1 cellular context compared by ENCODE assay signal in the genomic region with DNA sequence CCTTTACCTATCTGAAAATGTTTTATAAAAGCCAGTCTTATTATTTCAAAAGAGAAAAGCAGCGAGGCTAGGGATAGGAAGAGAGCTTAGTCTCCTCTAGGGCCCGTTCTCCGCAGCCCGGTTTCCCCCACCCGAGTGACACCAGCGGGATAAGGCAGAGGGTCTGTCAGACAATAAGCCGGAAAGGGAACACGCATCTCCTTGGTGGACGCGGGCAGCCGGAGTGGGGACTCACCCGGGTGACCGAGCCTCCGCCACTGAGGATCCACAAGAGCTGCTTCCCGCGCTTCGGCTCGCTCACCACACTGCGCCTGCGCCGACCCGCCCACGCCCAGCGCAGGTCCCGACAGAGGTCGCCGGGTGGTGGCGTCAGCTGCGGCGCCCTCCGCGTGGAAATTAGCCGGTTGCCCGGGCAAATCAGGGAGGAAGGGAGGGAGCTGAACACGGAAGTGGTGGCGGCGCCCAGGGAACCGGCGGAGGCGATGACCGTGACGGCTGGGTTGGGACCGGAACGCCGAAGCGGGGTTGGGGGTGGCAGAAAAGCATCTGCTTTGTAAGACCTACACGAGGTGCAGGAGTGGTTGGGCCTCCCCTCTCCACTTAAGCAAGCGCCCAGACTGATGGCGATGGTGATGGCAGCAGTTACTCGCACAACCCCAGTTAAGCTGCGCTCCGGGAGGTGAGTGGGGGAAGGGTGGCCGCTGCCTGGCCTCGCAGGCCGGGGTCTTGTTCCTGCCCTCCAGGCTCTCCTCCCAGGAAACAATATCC.
TF ChIP-seq lines count a peak whose summit lies in the region.

A gene with protein sequence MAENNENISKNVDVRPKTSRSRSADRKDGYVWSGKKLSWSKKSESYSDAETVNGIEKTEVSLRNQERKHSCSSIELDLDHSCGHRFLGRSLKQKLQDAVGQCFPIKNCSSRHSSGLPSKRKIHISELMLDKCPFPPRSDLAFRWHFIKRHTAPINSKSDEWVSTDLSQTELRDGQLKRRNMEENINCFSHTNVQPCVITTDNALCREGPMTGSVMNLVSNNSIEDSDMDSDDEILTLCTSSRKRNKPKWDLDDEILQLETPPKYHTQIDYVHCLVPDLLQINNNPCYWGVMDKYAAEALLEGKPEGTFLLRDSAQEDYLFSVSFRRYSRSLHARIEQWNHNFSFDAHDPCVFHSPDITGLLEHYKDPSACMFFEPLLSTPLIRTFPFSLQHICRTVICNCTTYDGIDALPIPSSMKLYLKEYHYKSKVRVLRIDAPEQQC (plus strand): TSS at position 444 of the 768 bp plus-strand sequence. CDS start 15,806 bp downstream, outside the sequence.
A gene with protein sequence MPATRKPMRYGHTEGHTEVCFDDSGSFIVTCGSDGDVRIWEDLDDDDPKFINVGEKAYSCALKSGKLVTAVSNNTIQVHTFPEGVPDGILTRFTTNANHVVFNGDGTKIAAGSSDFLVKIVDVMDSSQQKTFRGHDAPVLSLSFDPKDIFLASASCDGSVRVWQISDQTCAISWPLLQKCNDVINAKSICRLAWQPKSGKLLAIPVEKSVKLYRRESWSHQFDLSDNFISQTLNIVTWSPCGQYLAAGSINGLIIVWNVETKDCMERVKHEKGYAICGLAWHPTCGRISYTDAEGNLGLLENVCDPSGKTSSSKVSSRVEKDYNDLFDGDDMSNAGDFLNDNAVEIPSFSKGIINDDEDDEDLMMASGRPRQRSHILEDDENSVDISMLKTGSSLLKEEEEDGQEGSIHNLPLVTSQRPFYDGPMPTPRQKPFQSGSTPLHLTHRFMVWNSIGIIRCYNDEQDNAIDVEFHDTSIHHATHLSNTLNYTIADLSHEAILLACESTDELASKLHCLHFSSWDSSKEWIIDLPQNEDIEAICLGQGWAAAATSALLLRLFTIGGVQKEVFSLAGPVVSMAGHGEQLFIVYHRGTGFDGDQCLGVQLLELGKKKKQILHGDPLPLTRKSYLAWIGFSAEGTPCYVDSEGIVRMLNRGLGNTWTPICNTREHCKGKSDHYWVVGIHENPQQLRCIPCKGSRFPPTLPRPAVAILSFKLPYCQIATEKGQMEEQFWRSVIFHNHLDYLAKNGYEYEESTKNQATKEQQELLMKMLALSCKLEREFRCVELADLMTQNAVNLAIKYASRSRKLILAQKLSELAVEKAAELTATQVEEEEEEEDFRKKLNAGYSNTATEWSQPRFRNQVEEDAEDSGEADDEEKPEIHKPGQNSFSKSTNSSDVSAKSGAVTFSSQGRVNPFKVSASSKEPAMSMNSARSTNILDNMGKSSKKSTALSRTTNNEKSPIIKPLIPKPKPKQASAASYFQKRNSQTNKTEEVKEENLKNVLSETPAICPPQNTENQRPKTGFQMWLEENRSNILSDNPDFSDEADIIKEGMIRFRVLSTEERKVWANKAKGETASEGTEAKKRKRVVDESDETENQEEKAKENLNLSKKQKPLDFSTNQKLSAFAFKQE (minus strand): TSS at position 307 of the 768 bp plus-strand sequence. CDS start 312 bp downstream, outside the sequence.

TF ChIP-seq in HepG2, 621 proteins besides CTCF, POLR2A, EP300 and RAD21 (continued from another document and continues in another):
- TF ChIP-seq RFXAP (CRISPR knock-in tag; IDR thresholded peaks at IDR 0.05; ENCODE audit: borderline replicate concordance) (peak; percentile 85; the same call in 1 of the 2 replicates), ZSCAN9 (CRISPR knock-in tag; IDR thresholded peaks at IDR 0.05; ENCODE audit: borderline replicate concordance) (peak; percentile 74; the same call in 1 of the 2 replicates), NR2F1 (CRISPR knock-in tag; IDR thresholded peaks at IDR 0.05) (peak in 1 of 2 experiments; percentile 43; a peak in 1 of 4 replicates), ZNF136 (CRISPR knock-in tag; IDR thresholded peaks at IDR 0.05; ENCODE audit: low read depth) (0 out of 2 replicates have a peak, but pooled peaks have one; percentile 35), ETV6 (CRISPR knock-in tag; conservative IDR thresholded peaks at IDR 0.05) (peak; percentile 48; the same call in 1 of the 2 replicates), KAT8 (CRISPR knock-in tag; IDR thresholded peaks at IDR 0.05) (peak; percentile 95), MXD4 (CRISPR knock-in tag; IDR thresholded peaks at IDR 0.05) (peak; percentile 86), IKZF4 (CRISPR knock-in tag; IDR thresholded peaks at IDR 0.05; ENCODE audit: borderline replicate concordance, low read depth, not compliant biosample characterization) (no peak), FOSL1 (CRISPR knock-in tag; IDR thresholded peaks at IDR 0.05; ENCODE audit: borderline replicate concordance) (no peak), SOX6 (IDR thresholded peaks at IDR 0.05) (no peak), SOX6 (CRISPR knock-in tag; IDR thresholded peaks at IDR 0.05) (peak; percentile 80), HCFC1 (IDR thresholded peaks at IDR 0.05; ENCODE audit: low read depth, low read length) (peak; percentile 56), TMF1 (CRISPR knock-in tag; IDR thresholded peaks at IDR 0.05; ENCODE audit: low read depth) (peak; percentile 61; the same call in 1 of the 2 replicates), EEA1 (CRISPR knock-in tag; IDR thresholded peaks at IDR 0.05; ENCODE audit: borderline replicate concordance) (0 out of 2 replicates have a peak, but pooled peaks have one; percentile 25), ZNF441 (CRISPR knock-in tag; IDR thresholded peaks at IDR 0.05; ENCODE audit: borderline replicate concordance) (no peak), TBX2 (CRISPR knock-in tag; IDR thresholded peaks at IDR 0.05; ENCODE audit: borderline replicate concordance) (peak; percentile 74), KMT2B (CRISPR knock-in tag; IDR thresholded peaks at IDR 0.05) (peak; percentile 100), BORCS8-MEF2B (CRISPR knock-in tag; IDR thresholded peaks at IDR 0.05) (peak; percentile 96), TGIF2 (CRISPR knock-in tag; IDR thresholded peaks at IDR 0.05) (peak; percentile 68; the same call in 1 of the 2 replicates), NCOR1 (IDR thresholded peaks at IDR 0.05; ENCODE audit: borderline replicate concordance, low read length) (no peak)
- TF ChIP-seq, protein P1, sequence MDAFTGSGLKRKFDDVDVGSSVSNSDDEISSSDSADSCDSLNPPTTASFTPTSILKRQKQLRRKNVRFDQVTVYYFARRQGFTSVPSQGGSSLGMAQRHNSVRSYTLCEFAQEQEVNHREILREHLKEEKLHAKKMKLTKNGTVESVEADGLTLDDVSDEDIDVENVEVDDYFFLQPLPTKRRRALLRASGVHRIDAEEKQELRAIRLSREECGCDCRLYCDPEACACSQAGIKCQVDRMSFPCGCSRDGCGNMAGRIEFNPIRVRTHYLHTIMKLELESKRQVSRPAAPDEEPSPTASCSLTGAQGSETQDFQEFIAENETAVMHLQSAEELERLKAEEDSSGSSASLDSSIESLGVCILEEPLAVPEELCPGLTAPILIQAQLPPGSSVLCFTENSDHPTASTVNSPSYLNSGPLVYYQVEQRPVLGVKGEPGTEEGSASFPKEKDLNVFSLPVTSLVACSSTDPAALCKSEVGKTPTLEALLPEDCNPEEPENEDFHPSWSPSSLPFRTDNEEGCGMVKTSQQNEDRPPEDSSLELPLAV (CRISPR knock-in tag; conservative IDR thresholded peaks at IDR 0.05; ENCODE audit: low read depth), result no peak
- TF ChIP-seq, protein P2, sequence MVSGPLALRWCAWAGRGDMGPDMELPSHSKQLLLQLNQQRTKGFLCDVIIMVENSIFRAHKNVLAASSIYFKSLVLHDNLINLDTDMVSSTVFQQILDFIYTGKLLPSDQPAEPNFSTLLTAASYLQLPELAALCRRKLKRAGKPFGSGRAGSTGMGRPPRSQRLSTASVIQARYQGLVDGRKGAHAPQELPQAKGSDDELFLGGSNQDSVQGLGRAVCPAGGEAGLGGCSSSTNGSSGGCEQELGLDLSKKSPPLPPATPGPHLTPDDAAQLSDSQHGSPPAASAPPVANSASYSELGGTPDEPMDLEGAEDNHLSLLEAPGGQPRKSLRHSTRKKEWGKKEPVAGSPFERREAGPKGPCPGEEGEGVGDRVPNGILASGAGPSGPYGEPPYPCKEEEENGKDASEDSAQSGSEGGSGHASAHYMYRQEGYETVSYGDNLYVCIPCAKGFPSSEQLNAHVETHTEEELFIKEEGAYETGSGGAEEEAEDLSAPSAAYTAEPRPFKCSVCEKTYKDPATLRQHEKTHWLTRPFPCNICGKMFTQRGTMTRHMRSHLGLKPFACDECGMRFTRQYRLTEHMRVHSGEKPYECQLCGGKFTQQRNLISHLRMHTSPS (CRISPR knock-in tag; IDR thresholded peaks at IDR 0.05; ENCODE audit: low read depth), result 0 out of 2 replicates have a peak, but pooled peaks have one; percentile 29
- TF ChIP-seq, protein P3, sequence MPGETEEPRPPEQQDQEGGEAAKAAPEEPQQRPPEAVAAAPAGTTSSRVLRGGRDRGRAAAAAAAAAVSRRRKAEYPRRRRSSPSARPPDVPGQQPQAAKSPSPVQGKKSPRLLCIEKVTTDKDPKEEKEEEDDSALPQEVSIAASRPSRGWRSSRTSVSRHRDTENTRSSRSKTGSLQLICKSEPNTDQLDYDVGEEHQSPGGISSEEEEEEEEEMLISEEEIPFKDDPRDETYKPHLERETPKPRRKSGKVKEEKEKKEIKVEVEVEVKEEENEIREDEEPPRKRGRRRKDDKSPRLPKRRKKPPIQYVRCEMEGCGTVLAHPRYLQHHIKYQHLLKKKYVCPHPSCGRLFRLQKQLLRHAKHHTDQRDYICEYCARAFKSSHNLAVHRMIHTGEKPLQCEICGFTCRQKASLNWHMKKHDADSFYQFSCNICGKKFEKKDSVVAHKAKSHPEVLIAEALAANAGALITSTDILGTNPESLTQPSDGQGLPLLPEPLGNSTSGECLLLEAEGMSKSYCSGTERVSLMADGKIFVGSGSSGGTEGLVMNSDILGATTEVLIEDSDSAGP (CRISPR knock-in tag; IDR thresholded peaks at IDR 0.05; ENCODE audit: borderline replicate concordance), result peak; percentile 89
- TF ChIP-seq, protein P4, sequence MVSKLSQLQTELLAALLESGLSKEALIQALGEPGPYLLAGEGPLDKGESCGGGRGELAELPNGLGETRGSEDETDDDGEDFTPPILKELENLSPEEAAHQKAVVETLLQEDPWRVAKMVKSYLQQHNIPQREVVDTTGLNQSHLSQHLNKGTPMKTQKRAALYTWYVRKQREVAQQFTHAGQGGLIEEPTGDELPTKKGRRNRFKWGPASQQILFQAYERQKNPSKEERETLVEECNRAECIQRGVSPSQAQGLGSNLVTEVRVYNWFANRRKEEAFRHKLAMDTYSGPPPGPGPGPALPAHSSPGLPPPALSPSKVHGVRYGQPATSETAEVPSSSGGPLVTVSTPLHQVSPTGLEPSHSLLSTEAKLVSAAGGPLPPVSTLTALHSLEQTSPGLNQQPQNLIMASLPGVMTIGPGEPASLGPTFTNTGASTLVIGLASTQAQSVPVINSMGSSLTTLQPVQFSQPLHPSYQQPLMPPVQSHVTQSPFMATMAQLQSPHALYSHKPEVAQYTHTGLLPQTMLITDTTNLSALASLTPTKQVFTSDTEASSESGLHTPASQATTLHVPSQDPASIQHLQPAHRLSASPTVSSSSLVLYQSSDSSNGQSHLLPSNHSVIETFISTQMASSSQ (IDR thresholded peaks at IDR 0.05; ENCODE audit: low read depth), result no peak
- TF ChIP-seq, protein P4 (CRISPR knock-in tag; IDR thresholded peaks at IDR 0.05; ENCODE audit: borderline replicate concordance), result peak; percentile 85
- TF ChIP-seq, protein P5, sequence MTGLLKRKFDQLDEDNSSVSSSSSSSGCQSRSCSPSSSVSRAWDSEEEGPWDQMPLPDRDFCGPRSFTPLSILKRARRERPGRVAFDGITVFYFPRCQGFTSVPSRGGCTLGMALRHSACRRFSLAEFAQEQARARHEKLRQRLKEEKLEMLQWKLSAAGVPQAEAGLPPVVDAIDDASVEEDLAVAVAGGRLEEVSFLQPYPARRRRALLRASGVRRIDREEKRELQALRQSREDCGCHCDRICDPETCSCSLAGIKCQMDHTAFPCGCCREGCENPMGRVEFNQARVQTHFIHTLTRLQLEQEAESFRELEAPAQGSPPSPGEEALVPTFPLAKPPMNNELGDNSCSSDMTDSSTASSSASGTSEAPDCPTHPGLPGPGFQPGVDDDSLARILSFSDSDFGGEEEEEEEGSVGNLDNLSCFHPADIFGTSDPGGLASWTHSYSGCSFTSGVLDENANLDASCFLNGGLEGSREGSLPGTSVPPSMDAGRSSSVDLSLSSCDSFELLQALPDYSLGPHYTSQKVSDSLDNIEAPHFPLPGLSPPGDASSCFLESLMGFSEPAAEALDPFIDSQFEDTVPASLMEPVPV (CRISPR knock-in tag; IDR thresholded peaks at IDR 0.05), result peak; percentile 77; the same call in 1 of the 2 replicates
- TF ChIP-seq, protein P6, sequence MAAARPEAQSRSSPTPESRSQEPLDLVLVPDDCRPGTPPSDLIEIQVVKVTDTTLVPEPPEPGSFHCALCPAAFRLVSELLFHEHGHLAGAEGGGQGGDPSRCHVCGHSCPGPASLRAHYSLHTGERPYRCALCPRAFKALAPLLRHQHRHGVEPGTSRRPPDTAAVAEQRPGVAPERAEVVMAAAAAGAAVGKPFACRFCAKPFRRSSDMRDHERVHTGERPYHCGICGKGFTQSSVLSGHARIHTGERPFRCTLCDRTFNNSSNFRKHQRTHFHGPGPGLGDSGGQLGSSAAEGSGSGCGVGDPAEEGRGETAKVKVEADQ (CRISPR knock-in tag; IDR thresholded peaks at IDR 0.05; ENCODE audit: borderline replicate concordance), result peak; percentile 58; the same call in 1 of the 2 replicates
- TF ChIP-seq, protein P7, sequence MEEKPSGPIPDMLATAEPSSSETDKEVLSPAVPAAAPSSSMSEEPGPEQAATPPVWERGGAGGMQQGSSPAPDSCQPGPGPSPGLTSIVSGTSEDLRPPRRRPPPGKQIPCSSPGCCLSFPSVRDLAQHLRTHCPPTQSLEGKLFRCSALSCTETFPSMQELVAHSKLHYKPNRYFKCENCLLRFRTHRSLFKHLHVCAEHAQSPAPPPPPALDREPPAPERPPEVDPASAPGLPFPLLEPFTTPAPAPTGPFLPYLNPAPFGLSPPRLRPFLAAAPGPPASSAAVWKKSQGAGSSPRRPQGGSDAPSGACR (CRISPR knock-in tag; IDR thresholded peaks at IDR 0.05), result peak; percentile 70; the same call in 1 of the 2 replicates
- TF ChIP-seq, protein P8, sequence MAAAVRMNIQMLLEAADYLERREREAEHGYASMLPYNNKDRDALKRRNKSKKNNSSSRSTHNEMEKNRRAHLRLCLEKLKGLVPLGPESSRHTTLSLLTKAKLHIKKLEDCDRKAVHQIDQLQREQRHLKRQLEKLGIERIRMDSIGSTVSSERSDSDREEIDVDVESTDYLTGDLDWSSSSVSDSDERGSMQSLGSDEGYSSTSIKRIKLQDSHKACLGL (CRISPR knock-in tag; IDR thresholded peaks at IDR 0.05), result no peak; the same call in 1 of the 2 replicates
- TF ChIP-seq, protein P9, sequence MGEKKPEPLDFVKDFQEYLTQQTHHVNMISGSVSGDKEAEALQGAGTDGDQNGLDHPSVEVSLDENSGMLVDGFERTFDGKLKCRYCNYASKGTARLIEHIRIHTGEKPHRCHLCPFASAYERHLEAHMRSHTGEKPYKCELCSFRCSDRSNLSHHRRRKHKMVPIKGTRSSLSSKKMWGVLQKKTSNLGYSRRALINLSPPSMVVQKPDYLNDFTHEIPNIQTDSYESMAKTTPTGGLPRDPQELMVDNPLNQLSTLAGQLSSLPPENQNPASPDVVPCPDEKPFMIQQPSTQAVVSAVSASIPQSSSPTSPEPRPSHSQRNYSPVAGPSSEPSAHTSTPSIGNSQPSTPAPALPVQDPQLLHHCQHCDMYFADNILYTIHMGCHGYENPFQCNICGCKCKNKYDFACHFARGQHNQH (CRISPR knock-in tag; IDR thresholded peaks at IDR 0.05), result peak; percentile 93
